Comparison of ENCODE assay signal across 38 cellular contexts in genomic region chr10:101166430-101166829, GRCh38. TPM values are rescaled to one million over a fixed set of nuclear protein-coding genes. Genes with fewer than 3 reads are reported as not detected.
"Had no signal": no experiment of that assay in that cellular context is flagged by ENCODE, and none has a peak within 500 bp of the region (broad histone marks: within the 10 kb centered on the region; RNA-seq: fewer than 3 reads in every experiment).

No MANE protein-coding gene starts in this region.

- H3K9me3 ChIP-seq: MG63 had no signal

- H3K9ac ChIP-seq: KMS-11 had no signal

- H3K4me3 ChIP-seq: MG63 had no signal

- H3K27ac ChIP-seq: KMS-11 had no signal

- DNase-seq: Karpas-422, Kasumi-1, KG1, MG63, MM.1S, MV-4-11, NCI-H1048, NCI-H1092, NCI-H1092 treated with DMSO at 0.1 percent for 48 hours, NCI-H1105, NCI-H1105 treated with DMSO at 0.1 percent for 48 hours, NCI-H1417, NCI-H1417 treated with DMSO at 0.1 percent for 48 hours, NCI-H1436, NCI-H1436 treated with DMSO at 0.1 percent for 48 hours, NCI-H146, NCI-H1694, NCI-H1694 treated with DMSO at 0.1 percent for 48 hours, NCI-H187, NCI-H187 treated with DMSO at 0.1 percent for 48 hours, NCI-H1930, NCI-H2029, NCI-H2029 treated with DMSO at 0.1 percent for 48 hours, NCI-H2081, NCI-H2081 treated with DMSO at 0.1 percent for 48 hours, NCI-H2107, NCI-H2171, NCI-H2171 treated with DMSO at 0.1 percent for 48 hours, NCI-H2227 treated with DMSO at 0.1 percent for 48 hours, NCI-H226, NCI-H345, NCI-H446, NCI-H446 treated with DMSO at 0.1 percent for 48 hours had no signal

- H3K4me2 ChIP-seq: KMS-11 had no signal

- H3K36me3 ChIP-seq: MG63 had no signal

RNA-seq across cellular contexts. Expression of gene TLX1, which starts 35.3 kb away (rescaled TPM):
- total RNA-seq: LHCN-M2, M059J, MCF 10A, NCI-H460 had no signal
